Comparison of ENCODE assay signal across 24 cellular contexts in genomic region chr5:167769846-167770420, GRCh38.
DNase-seq lines count a peak whose midpoint lies in the region; ATAC-seq and TF ChIP-seq lines count a peak whose summit lies in the region.
"Had no signal": no experiment of that assay in that cellular context is flagged by ENCODE, and none has a peak within 500 bp of the region (broad histone marks: within the 10 kb centered on the region; RNA-seq: fewer than 3 reads in every experiment).

No MANE protein-coding gene starts in this region.

- ATAC-seq in Right ventricle myocardium inferior (no peak), HG03439 (IDR thresholded peaks at IDR 0.05; ENCODE audit: unreplicated experiment) (no peak), HG03175 (IDR thresholded peaks at IDR 0.05; ENCODE audit: unreplicated experiment) (no peak)
- ATAC-seq: GM12878, Panc1, T-cell had no signal

- peak overlapping the region; percentile 86 for H3K27ac Mint-ChIP-seq in HFFc6
- H3K27ac Mint-ChIP-seq: CD4-positive, alpha-beta T cell; T-cell had no signal

- H3K27ac ChIP-seq in SJSA1 = peak overlapping the region; percentile 50
- peak overlapping the region; percentile 80 for H3K27ac ChIP-seq in osteoblast (ENCODE audit: low read depth, low read length)
- H3K27ac ChIP-seq in Peyer's patch = no peak overlapping the region
- H3K27ac ChIP-seq: BLaER1 treated with 17β-estradiol and CSF1 and Interleukin-3, amounts not matched to agents 10 nM and 100 nM; SJCRH30 had no signal

- peak overlapping the region; percentile 10; the same call in 1 of the 2 replicates for H3K4me3 Mint-ChIP-seq in HFFc6
- H3K4me3 Mint-ChIP-seq: CD4-positive, alpha-beta T cell; T-cell had no signal

- DNase-seq in HFFc6 (no peak), SJSA1 (ENCODE audit: low read depth in 1 of 2, low spot score in 2 of 2) (no peak), fibroblast of peridontal ligament (ENCODE audit: extremely low read depth) (peak; percentile 16), osteoblast (ENCODE audit: insufficient read length, low spot score, missing footprints) (no peak), Right ventricle myocardium inferior (ENCODE audit: missing footprints) (no peak), Peyer's patch (no peak)
- DNase-seq: AML-193; CD4-positive, alpha-beta T cell; DMS53; GDM1; KG1; NCI-H1092; NCI-H1417 treated with DMSO at 0.1 percent for 48 hours; NCI-H1694 treated with DMSO at 0.1 percent for 48 hours; NCI-H2081; NCI-H2227 treated with DMSO at 0.1 percent for 48 hours; NCI-H69; SJCRH30; T-cell had no signal

- no peaks in the 10 kb centered on the region for H4K20me1 ChIP-seq in osteoblast (ENCODE audit: insufficient read depth, low read length)
- H4K20me1 ChIP-seq: BLaER1 treated with 17β-estradiol and CSF1 and Interleukin-3, amounts not matched to agents 10 nM and 100 nM had no signal

- no peaks in the 10 kb centered on the region for H3K79me2 ChIP-seq in osteoblast (ENCODE audit: insufficient read depth, low read length)

- H3K27me3 ChIP-seq in SJSA1 (replicated peaks) (no peaks in the 10 kb centered on the region), osteoblast (ENCODE audit: insufficient read depth, low read length) (no peaks in the 10 kb centered on the region), Peyer's patch (no peaks in the 10 kb centered on the region)
- H3K27me3 ChIP-seq: BLaER1 treated with 17β-estradiol and CSF1 and Interleukin-3, amounts not matched to agents 10 nM and 100 nM had no signal

- no peak overlapping the region for H3K4me2 ChIP-seq in osteoblast (ENCODE audit: insufficient read depth, low read length)
- H3K4me2 ChIP-seq: BLaER1 treated with 17β-estradiol and CSF1 and Interleukin-3, amounts not matched to agents 10 nM and 100 nM had no signal

- no peaks in the 10 kb centered on the region for H3K27me3 Mint-ChIP-seq in HFFc6 (ENCODE audit: insufficient read depth)
- H3K27me3 Mint-ChIP-seq: CD4-positive, alpha-beta T cell; T-cell had no signal

- H3K4me3 ChIP-seq in SJSA1 (no peak overlapping the region), osteoblast (ENCODE audit: insufficient read depth, low read length) (no peak overlapping the region), Peyer's patch (no peak overlapping the region)
- H3K4me3 ChIP-seq: BLaER1 treated with 17β-estradiol and CSF1 and Interleukin-3, amounts not matched to agents 10 nM and 100 nM; GM12878; SJCRH30 had no signal

- H3K36me3 Mint-ChIP-seq in HFFc6 (ENCODE audit: low read depth) = no peaks in the 10 kb centered on the region
- H3K36me3 Mint-ChIP-seq: T-cell had no signal

- H3K4me1 Mint-ChIP-seq in HFFc6 (ENCODE audit: low read depth) = peaks cover 40% of the 10 kb centered on the region
- H3K4me1 Mint-ChIP-seq: T-cell had no signal

- H3K9me3 ChIP-seq in SJSA1 (replicated peaks) = no peaks in the 10 kb centered on the region
- H3K9me3 ChIP-seq in osteoblast (ENCODE audit: low read depth, low read length) = no peaks in the 10 kb centered on the region
- no peaks in the 10 kb centered on the region for H3K9me3 ChIP-seq in Peyer's patch
- H3K9me3 ChIP-seq: SJCRH30 had no signal

- H2AFZ ChIP-seq in osteoblast (ENCODE audit: low read length) = no peak overlapping the region

- H3K36me3 ChIP-seq in SJSA1 (no peaks in the 10 kb centered on the region), osteoblast (ENCODE audit: insufficient read depth, low read length) (no peaks in the 10 kb centered on the region), Peyer's patch (no peaks in the 10 kb centered on the region)
- H3K36me3 ChIP-seq: SJCRH30 had no signal

- TF ChIP-seq CTCF in HFFc6 (IDR thresholded peaks at IDR 0.05) = no peak
- TF ChIP-seq CTCF in osteoblast (IDR thresholded peaks at IDR 0.05; ENCODE audit: extremely low read depth, low read depth, low read length) = no peak
- TF ChIP-seq CTCF in Peyer's patch (IDR thresholded peaks at IDR 0.05) = no peak

- no peak for TF ChIP-seq POLR2A in Peyer's patch (IDR thresholded peaks at IDR 0.05)

- intact Hi-C loops in Right ventricle myocardium inferior (cut with DNase I) = no loop called here

- peaks cover 17% of the 10 kb centered on the region for H3K4me1 ChIP-seq in SJSA1 (replicated peaks)
- peaks cover 22% of the 10 kb centered on the region for H3K4me1 ChIP-seq in osteoblast (ENCODE audit: insufficient read depth, low read length)
- H3K4me1 ChIP-seq in Peyer's patch = no peaks in the 10 kb centered on the region
- H3K4me1 ChIP-seq: BLaER1 treated with 17β-estradiol and CSF1 and Interleukin-3, amounts not matched to agents 10 nM and 100 nM; SJCRH30 had no signal

- H3K9me3 Mint-ChIP-seq in HFFc6 = no peaks in the 10 kb centered on the region
- H3K9me3 Mint-ChIP-seq: CD4-positive, alpha-beta T cell had no signal

Comparison
In these comparisons a context has a peak if more than half of its experiments do, and no peak if none do; other contexts are left out.
1. H3K27ac ChIP-seq: peak in SJSA1 (single experiment) and osteoblast (single experiment); none in Peyer's patch (0 of 4).